Comparison of ENCODE assay signal across 1 cellular context in the genomic region with DNA sequence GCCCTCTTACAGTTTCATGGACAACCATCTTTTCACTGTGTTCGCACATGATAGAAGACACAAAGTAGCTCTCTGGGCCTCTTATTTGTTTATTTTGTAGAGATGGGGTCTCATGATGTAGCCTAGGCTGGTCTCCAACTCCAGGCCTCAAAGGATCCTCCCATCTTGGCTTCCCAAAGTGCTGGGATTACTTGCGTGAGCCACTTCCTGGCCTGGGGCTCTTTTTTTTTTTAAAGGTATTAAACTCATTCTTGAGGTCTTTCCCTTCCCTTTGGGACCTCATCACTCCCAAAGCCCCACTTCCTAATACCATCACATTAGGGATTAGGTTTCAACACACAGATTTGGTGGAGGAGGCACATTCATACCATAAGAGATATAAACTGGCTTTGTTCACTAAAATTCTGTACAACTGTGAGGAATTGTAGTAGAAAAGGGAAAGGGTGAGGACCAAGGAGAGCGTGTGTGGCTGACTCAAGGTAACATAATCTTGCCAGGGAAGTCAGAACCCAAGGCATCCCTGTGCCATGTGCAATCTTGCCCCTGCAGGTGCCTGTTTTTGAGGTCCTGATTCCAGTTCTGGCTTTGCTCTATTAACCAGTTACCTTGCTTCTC.
TF ChIP-seq lines count a peak whose summit lies in the region.

No MANE protein-coding gene starts in this region.

TF ChIP-seq in IMR-90, 13 proteins besides CTCF, POLR2A, EP300 and RAD21:
- TF ChIP-seq CHD1 (IDR thresholded peaks at IDR 0.05; ENCODE audit: low read depth, low read length): no peak
